Comparison of ENCODE assay signal across 9 cellular contexts in the genomic region with DNA sequence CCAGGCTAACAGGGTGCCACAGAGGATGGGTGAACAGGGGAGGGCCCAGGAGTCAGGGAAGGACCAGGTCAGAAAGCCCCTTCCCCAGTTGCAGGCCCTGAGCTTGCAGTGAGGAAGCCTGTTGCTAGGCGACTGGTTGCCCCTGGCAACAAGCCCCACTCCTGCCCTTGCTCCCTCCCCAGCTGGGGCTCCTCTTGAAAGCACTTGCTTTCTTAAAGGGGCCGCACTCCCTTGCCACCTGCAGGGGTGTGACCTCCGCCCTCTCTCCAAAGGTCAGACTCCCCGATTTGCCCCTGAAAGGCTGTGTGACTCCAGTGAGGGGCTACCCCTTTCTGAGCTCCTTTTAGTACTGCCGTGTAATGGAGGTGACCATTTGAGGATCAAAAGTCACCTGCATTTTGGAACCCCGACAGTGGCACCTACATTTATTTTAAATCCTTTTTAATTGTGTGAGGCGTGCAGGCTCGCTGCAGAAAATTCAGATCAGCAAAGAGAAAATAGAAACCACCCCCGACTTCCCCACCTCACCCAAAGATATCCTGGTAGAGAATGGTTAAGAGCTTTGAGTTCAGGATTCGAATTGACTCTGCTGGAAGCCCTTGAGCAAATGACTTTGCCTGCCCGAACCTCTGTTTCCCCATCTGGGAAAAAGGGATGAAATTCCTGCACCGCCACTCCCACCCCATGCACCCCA. TPM values are rescaled to one million over a fixed set of nuclear protein-coding genes. Genes with fewer than 3 reads are reported as not detected.
DNase-seq lines count a peak whose midpoint lies in the region; ATAC-seq and TF ChIP-seq lines count a peak whose summit lies in the region.
"Had no signal": no experiment of that assay in that cellular context is flagged by ENCODE, and none has a peak within 500 bp of the region (broad histone marks: within the 10 kb centered on the region; RNA-seq: fewer than 3 reads in every experiment).

No MANE protein-coding gene starts in this region.

- peak overlapping the region in 1 of 2 experiments; percentile 30; a peak in 1 of 4 replicates for H3K27ac ChIP-seq in SK-N-SH (ENCODE audit: low read depth in 2 of 2, low read length in 1 of 2)

- POLR2A ChIA-PET in SK-N-SH (lab: Yijun Ruan, JAX) = interaction anchor here (0.6 to 1.6 kb wide), 2 partner anchors 99 to 104 kb away, joined by 5 to 6 read pairs; partner anchors contain the start of gene RPL18A

- no peaks in the 10 kb centered on the region for H3K36me3 ChIP-seq in SK-N-SH (replicated peaks in 1 of 2; ENCODE audit: control insufficient read depth in 1 of 2, insufficient read depth in 2 of 2, low read length in 1 of 2)

- CTCF ChIA-PET in SK-N-SH (lab: Yijun Ruan, JAX) = interaction anchor here (0.9 to 2.1 kb wide), 3 partner anchors 20 to 100 kb away, joined by 3 to 11 read pairs (median 3); no protein-coding TSS in a partner anchor

- H3K4me1 Mint-ChIP-seq in activated T-cell treated with anti-CD3 and anti-CD28 coated beads, Interleukin-2, amount 50 U/mL, for 4 hours (ENCODE audit: low read depth) = peaks cover 31% of the 10 kb centered on the region

- H4K20me1 ChIP-seq in SK-N-SH (ENCODE audit: insufficient read depth) = no peaks in the 10 kb centered on the region

- H3K4me3 Mint-ChIP-seq in activated T-cell treated with anti-CD3 and anti-CD28 coated beads, Interleukin-2, amount 50 U/mL, for 4 hours = peak overlapping the region; percentile 11

- H3K36me3 Mint-ChIP-seq in activated T-cell treated with anti-CD3 and anti-CD28 coated beads, Interleukin-2, amount 50 U/mL, for 4 hours (ENCODE audit: insufficient read depth) = peaks cover 22% of the 10 kb centered on the region

- no peaks in the 10 kb centered on the region for H3K27me3 Mint-ChIP-seq in activated T-cell treated with anti-CD3 and anti-CD28 coated beads, Interleukin-2, amount 50 U/mL, for 4 hours (ENCODE audit: low read depth)

- DNase-seq in SK-N-SH = peak; percentile 78
- peak; percentile 62 for DNase-seq in NCI-H128 (lab: John Stamatoyannopoulos, UW; ENCODE audit: unreplicated experiment)
- no peak for DNase-seq in activated T-cell treated with anti-CD3 and anti-CD28 coated beads, Interleukin-2, amount 50 U/mL, for 4 hours
- peak; percentile 21 for DNase-seq in kidney tubule cell (ENCODE audit: low spot score)

- no peak; the same call in 2 of the 3 replicates for ATAC-seq in SK-N-SH treated with all-trans-retinoic acid at 6 μM for 48 hours
- ATAC-seq in activated T-cell treated with anti-CD3 and anti-CD28 coated beads, Interleukin-2, amount 50 U/mL, for 4 hours = no peak
- ATAC-seq in GM18498 (IDR thresholded peaks at IDR 0.05; ENCODE audit: unreplicated experiment) = no peak
- no peak for ATAC-seq in GM18520 (IDR thresholded peaks at IDR 0.05; ENCODE audit: unreplicated experiment)
- no peak for ATAC-seq in GM18858 (IDR thresholded peaks at IDR 0.05; ENCODE audit: unreplicated experiment)

- no peak overlapping the region for H2AFZ ChIP-seq in SK-N-SH (ENCODE audit: low read depth)

- no peaks in the 10 kb centered on the region for H3K79me2 ChIP-seq in SK-N-SH (ENCODE audit: insufficient read depth)

- no peak overlapping the region for H3K4me3 ChIP-seq in SK-N-SH (ENCODE audit: low read depth in 2 of 2, low read length in 1 of 2)

- H3K4me2 ChIP-seq in SK-N-SH = peak overlapping the region; percentile 31; the same call in 1 of the 2 replicates

- H3K4me1 ChIP-seq in SK-N-SH (ENCODE audit: control insufficient read depth in 1 of 2, insufficient read depth in 2 of 2, low read depth in 1 of 2, low read length in 1 of 2) = peaks cover 9 to 17% of the 10 kb centered on the region in 2 experiments; a peak in 1 of 4 replicates

- no peaks in the 10 kb centered on the region for H3K9me3 ChIP-seq in SK-N-SH

- no peaks in the 10 kb centered on the region for H3K27me3 ChIP-seq in SK-N-SH (ENCODE audit: insufficient read depth)

- no peak overlapping the region for H3K9ac ChIP-seq in SK-N-SH

- 79% methylated on average over 12 of the region's 12 CpGs for WGBS in SK-N-SH (ENCODE audit: low lambda C conversion rate)

- H3K9me2 ChIP-seq in SK-N-SH = no peaks in the 10 kb centered on the region

- no peaks in the 10 kb centered on the region for H3F3A ChIP-seq in SK-N-SH (replicated peaks; ENCODE audit: insufficient read depth)

- no peak for TF ChIP-seq CTCF in SK-N-SH (IDR thresholded peaks at IDR 0.05)

- TF ChIP-seq EP300 in SK-N-SH (IDR thresholded peaks at IDR 0.05; ENCODE audit: borderline replicate concordance in 1 of 2, low read depth in 1 of 2, low read length in 1 of 2) = no peak

- no peaks in the 10 kb centered on the region for H3K9me3 Mint-ChIP-seq in activated T-cell treated with anti-CD3 and anti-CD28 coated beads, Interleukin-2, amount 50 U/mL, for 4 hours

- TF ChIP-seq RAD21 in SK-N-SH (IDR thresholded peaks at IDR 0.05; ENCODE audit: low read length) = no peak

TF ChIP-seq in SK-N-SH, 30 proteins besides CTCF, POLR2A, EP300 and RAD21:
- TF ChIP-seq MXI1 (IDR thresholded peaks at IDR 0.05; ENCODE audit: low read depth, low read length) = peak; percentile 63; the same call in 1 of the 2 replicates
- TF ChIP-seq RFX5 (IDR thresholded peaks at IDR 0.05; ENCODE audit: low read length) = peak; percentile 93
- no peak for TF ChIP-seq JUND (IDR thresholded peaks at IDR 0.05)

TF ChIP-seq in SK-N-SH treated with all-trans-retinoic acid at 6 μM for 48 hours, 23 proteins besides CTCF, POLR2A, EP300 and RAD21:
- no peak for TF ChIP-seq PPARA (CRISPR knock-in tag; IDR thresholded peaks at IDR 0.05; ENCODE audit: borderline replicate concordance)
- no peak for TF ChIP-seq CREB5 (CRISPR knock-in tag; IDR thresholded peaks at IDR 0.05; ENCODE audit: low read depth)
- no peak for TF ChIP-seq OSR1 (CRISPR knock-in tag; IDR thresholded peaks at IDR 0.05)
- TF ChIP-seq ZNF565 (CRISPR knock-in tag; conservative IDR thresholded peaks at IDR 0.05; ENCODE audit: low read depth) = no peak
- no peak for TF ChIP-seq BACH2 (CRISPR knock-in tag; IDR thresholded peaks at IDR 0.05; ENCODE audit: borderline replicate concordance)
- TF ChIP-seq ESRRG (CRISPR knock-in tag; IDR thresholded peaks at IDR 0.05) = no peak
- TF ChIP-seq, protein P1, sequence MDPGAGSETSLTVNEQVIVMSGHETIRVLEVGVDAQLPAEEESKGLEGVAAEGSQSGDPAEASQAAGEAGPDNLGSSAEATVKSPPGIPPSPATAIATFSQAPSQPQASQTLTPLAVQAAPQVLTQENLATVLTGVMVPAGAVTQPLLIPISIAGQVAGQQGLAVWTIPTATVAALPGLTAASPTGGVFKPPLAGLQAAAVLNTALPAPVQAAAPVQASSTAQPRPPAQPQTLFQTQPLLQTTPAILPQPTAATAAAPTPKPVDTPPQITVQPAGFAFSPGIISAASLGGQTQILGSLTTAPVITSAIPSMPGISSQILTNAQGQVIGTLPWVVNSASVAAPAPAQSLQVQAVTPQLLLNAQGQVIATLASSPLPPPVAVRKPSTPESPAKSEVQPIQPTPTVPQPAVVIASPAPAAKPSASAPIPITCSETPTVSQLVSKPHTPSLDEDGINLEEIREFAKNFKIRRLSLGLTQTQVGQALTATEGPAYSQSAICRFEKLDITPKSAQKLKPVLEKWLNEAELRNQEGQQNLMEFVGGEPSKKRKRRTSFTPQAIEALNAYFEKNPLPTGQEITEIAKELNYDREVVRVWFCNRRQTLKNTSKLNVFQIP (CRISPR knock-in tag; IDR thresholded peaks at IDR 0.05; ENCODE audit: borderline replicate concordance, low read depth) = no peak
- TF ChIP-seq ZNF70 (CRISPR knock-in tag; IDR thresholded peaks at IDR 0.05) = no peak
- no peak for TF ChIP-seq RARB (CRISPR knock-in tag; IDR thresholded peaks at IDR 0.05)

RNA-seq across cellular contexts. Expression of gene FCHO1, which starts 4.8 kb away (rescaled TPM):
- polyA plus RNA-seq in SK-N-SH (2012; rRNA removed) = 0.19 and 0.71 TPM in 2 replicates
- 0.04 and 0.16 TPM in 2 replicates for polyA plus RNA-seq in SK-N-SH (2012; cell fraction: cytosol; rRNA removed)
- 0.75 and 1.4 TPM in 2 replicates for polyA plus RNA-seq in SK-N-SH (2012; cell fraction: nucleus; rRNA removed)
- total RNA-seq in activated T-cell treated with anti-CD3 and anti-CD28 coated beads, Interleukin-2, amount 50 U/mL, for 4 hours = 10 to 100 TPM; 53.0 to 60.4 (median 56.2) TPM

RNA-seq across cellular contexts. Expression of gene MAP1S, which starts 36.8 kb away (rescaled TPM):
- 7.8 and 18.4 TPM in 2 replicates for polyA plus RNA-seq in SK-N-SH (2012; rRNA removed)
- polyA plus RNA-seq in SK-N-SH (2012; cell fraction: cytosol; rRNA removed) = 4.9 and 9.1 TPM in 2 replicates
- 24.7 and 42.3 TPM in 2 replicates for polyA plus RNA-seq in SK-N-SH (2012; cell fraction: nucleus; rRNA removed)
- 10 to 100 TPM; 75.7 to 81.4 (median 79.3) TPM for total RNA-seq in activated T-cell treated with anti-CD3 and anti-CD28 coated beads, Interleukin-2, amount 50 U/mL, for 4 hours

RNA-seq across cellular contexts. Expression of gene B3GNT3, which starts 38.8 kb away (rescaled TPM):
- polyA plus RNA-seq in SK-N-SH (2012; rRNA removed) = not detected in 2 replicates
- polyA plus RNA-seq in SK-N-SH (2012; cell fraction: cytosol; rRNA removed) = not detected in 2 replicates
- polyA plus RNA-seq in SK-N-SH (2012; cell fraction: nucleus; rRNA removed) = 0.05 TPM in 1 of 2 replicates, not detected in the other
- total RNA-seq in activated T-cell treated with anti-CD3 and anti-CD28 coated beads, Interleukin-2, amount 50 U/mL, for 4 hours = under 1 TPM; 0.38 to 0.52 (median 0.45) TPM
- polyA plus RNA-seq: BJ had no signal
